19 cellular contexts compared by ENCODE assay signal in genomic region chr1:12202577-12202976, GRCh38. TPM values are rescaled to one million over a fixed set of nuclear protein-coding genes. Genes with fewer than 3 reads are reported as not detected.
DNase-seq lines count a peak whose midpoint lies in the region; ATAC-seq and TF ChIP-seq lines count a peak whose summit lies in the region.
"Had no signal": no experiment of that assay in that cellular context is flagged by ENCODE, and none has a peak within 500 bp of the region (broad histone marks: within the 10 kb centered on the region; RNA-seq: fewer than 3 reads in every experiment).

No MANE protein-coding gene starts in this region.

- H3K27me3 Mint-ChIP-seq in CD4-positive, CD25-positive, alpha-beta regulatory T cell, result no peaks in the 10 kb centered on the region
- H3K27me3 Mint-ChIP-seq in CD8-positive, alpha-beta T cell (ENCODE audit: low read depth), result no peaks in the 10 kb centered on the region
- no peaks in the 10 kb centered on the region for H3K27me3 Mint-ChIP-seq in activated naive CD8-positive, alpha-beta T cell
- no peaks in the 10 kb centered on the region for H3K27me3 Mint-ChIP-seq in natural killer cell treated with Interleukin-12 subunit alpha and Interleukin-12 subunit beta and Interleukin-15 and Interleukin-18, amount 100 ng/mL, for 72 hours

- H3K9me3 ChIP-seq in CD4-positive, CD25-positive, alpha-beta regulatory T cell (ENCODE audit: control insufficient read depth in 2 of 2, low read length in 2 of 2), result no peaks in the 10 kb centered on the region
- no peaks in the 10 kb centered on the region for H3K9me3 ChIP-seq in CD8-positive, alpha-beta T cell (ENCODE audit: low read length)
- H3K9me3 ChIP-seq: esophagus squamous epithelium, stomach had no signal

- peak overlapping the region; percentile 39 to 83 (median 58) for H3K4me3 Mint-ChIP-seq in CD4-positive, CD25-positive, alpha-beta regulatory T cell
- H3K4me3 Mint-ChIP-seq in CD8-positive, alpha-beta T cell, result no peak overlapping the region
- no peak overlapping the region for H3K4me3 Mint-ChIP-seq in activated naive CD8-positive, alpha-beta T cell
- H3K4me3 Mint-ChIP-seq in natural killer cell treated with Interleukin-12 subunit alpha and Interleukin-12 subunit beta and Interleukin-15 and Interleukin-18, amount 100 ng/mL, for 72 hours, result peak overlapping the region; percentile 54
- H3K4me3 Mint-ChIP-seq: T-helper 2 cell treated with Interferon-gamma antibody and Interleukin-4, amounts not matched to agents 5 μg/mL and 100 μg/mL, for 36 hours had no signal

- H3K27ac Mint-ChIP-seq in CD4-positive, CD25-positive, alpha-beta regulatory T cell, result peak overlapping the region; percentile 91 to 94 (median 92)
- H3K27ac Mint-ChIP-seq in CD8-positive, alpha-beta T cell, result peak overlapping the region; percentile 78
- peak overlapping the region; percentile 85 for H3K27ac Mint-ChIP-seq in activated naive CD8-positive, alpha-beta T cell
- peak overlapping the region; percentile 74 to 81 for H3K27ac Mint-ChIP-seq in natural killer cell treated with Interleukin-12 subunit alpha and Interleukin-12 subunit beta and Interleukin-15 and Interleukin-18, amount 100 ng/mL, for 72 hours
- H3K27ac Mint-ChIP-seq: T-helper 2 cell treated with Interferon-gamma antibody and Interleukin-4, amounts not matched to agents 5 μg/mL and 100 μg/mL, for 36 hours had no signal

- intact Hi-C loops in CD8-positive, alpha-beta T cell (cut with DNase I, micrococcal nuclease), result no loop called here

- H3K4me1 ChIP-seq in CD4-positive, CD25-positive, alpha-beta regulatory T cell (ENCODE audit: control insufficient read depth, insufficient read depth, low read length, poor library complexity, severe bottlenecking), result peaks cover 61% of the 10 kb centered on the region
- peaks cover 37% of the 10 kb centered on the region for H3K4me1 ChIP-seq in CD8-positive, alpha-beta T cell (ENCODE audit: insufficient read depth, low read length)
- H3K4me1 ChIP-seq: stomach had no signal

- peak overlapping the region; percentile 75 for H3K27ac ChIP-seq in CD4-positive, CD25-positive, alpha-beta regulatory T cell (ENCODE audit: insufficient read depth, low read length, poor library complexity, severe bottlenecking)
- no peak overlapping the region for H3K27ac ChIP-seq in CD8-positive, alpha-beta T cell (ENCODE audit: low read depth, low read length)
- H3K27ac ChIP-seq: esophagus squamous epithelium, stomach had no signal

- no peaks in the 10 kb centered on the region for H3K9me3 Mint-ChIP-seq in CD4-positive, CD25-positive, alpha-beta regulatory T cell
- no peaks in the 10 kb centered on the region for H3K9me3 Mint-ChIP-seq in CD8-positive, alpha-beta T cell
- H3K9me3 Mint-ChIP-seq in activated naive CD8-positive, alpha-beta T cell (ENCODE audit: low read depth), result no peaks in the 10 kb centered on the region
- H3K9me3 Mint-ChIP-seq in natural killer cell treated with Interleukin-12 subunit alpha and Interleukin-12 subunit beta and Interleukin-15 and Interleukin-18, amount 100 ng/mL, for 72 hours, result no peaks in the 10 kb centered on the region
- H3K9me3 Mint-ChIP-seq: T-helper 2 cell treated with Interferon-gamma antibody and Interleukin-4, amounts not matched to agents 5 μg/mL and 100 μg/mL, for 36 hours had no signal

- CTCF ChIA-PET in CD8-positive, alpha-beta T cell (lab: Charles Lee), result interaction anchor here (29.3 kb wide), 1 partner anchor 80 kb away, joined by 674 read pairs; no protein-coding TSS in a partner anchor

- H3K4me3 ChIP-seq in CD4-positive, CD25-positive, alpha-beta regulatory T cell (ENCODE audit: low read depth, low read length), result no peak overlapping the region
- no peak overlapping the region for H3K4me3 ChIP-seq in CD8-positive, alpha-beta T cell (ENCODE audit: low read depth, low read length)
- H3K4me3 ChIP-seq: esophagus squamous epithelium, lung, stomach had no signal

- TF ChIP-seq CTCF in CD8-positive, alpha-beta T cell (IDR thresholded peaks at IDR 0.05), result no peak

- peaks cover 28% of the 10 kb centered on the region for H3K36me3 Mint-ChIP-seq in CD4-positive, CD25-positive, alpha-beta regulatory T cell
- peaks cover 37% of the 10 kb centered on the region for H3K36me3 Mint-ChIP-seq in CD8-positive, alpha-beta T cell
- peaks cover 8% of the 10 kb centered on the region for H3K36me3 Mint-ChIP-seq in activated naive CD8-positive, alpha-beta T cell
- peaks cover 6% of the 10 kb centered on the region for H3K36me3 Mint-ChIP-seq in natural killer cell treated with Interleukin-12 subunit alpha and Interleukin-12 subunit beta and Interleukin-15 and Interleukin-18, amount 100 ng/mL, for 72 hours

- H3K36me3 ChIP-seq in CD4-positive, CD25-positive, alpha-beta regulatory T cell (ENCODE audit: control insufficient read depth, insufficient read depth, low read length), result peaks cover 78% of the 10 kb centered on the region
- H3K36me3 ChIP-seq in CD8-positive, alpha-beta T cell (ENCODE audit: insufficient read depth, low read length), result peaks cover 3% of the 10 kb centered on the region

- peak in 1 of 3 donors; percentile 16 for DNase-seq in CD4-positive, CD25-positive, alpha-beta regulatory T cell
- DNase-seq in CD8-positive, alpha-beta T cell, result no peak
- no peak for DNase-seq in natural killer cell treated with Interleukin-12 subunit alpha and Interleukin-12 subunit beta and Interleukin-15 and Interleukin-18, amount 100 ng/mL, for 72 hours (ENCODE audit: low spot score)
- DNase-seq in NCI-H524 treated with DMSO at 0.1 percent for 48 hours (lab: John Stamatoyannopoulos, UW) (no peak), mucosa of gallbladder (ENCODE audit: low spot score) (no peak)
- DNase-seq: activated gamma-delta T cell treated with Interleukin-2 at 50 U/mL for 16 hours; effector memory CD4-positive, alpha-beta T cell; esophagus squamous epithelium; KG1; NCI-H2029 treated with DMSO at 0.1 percent for 48 hours; NCI-H345; NK-92 treated with Interleukin-12 subunit alpha and Interleukin-12 subunit beta, amount 100 ng/mL, for 24 hours; stimulated activated CD4-positive, alpha-beta T cell treated with anti-CD3 and anti-CD28 coated beads, Interleukin-1b, Interleukin-23, amount 100 ng/mL, for 48 hours; stomach; trophoblast cell had no signal

- POLR2A ChIA-PET in CD8-positive, alpha-beta T cell (lab: Charles Lee), result interaction anchor here (1.6 kb wide), 1 partner anchor 25 kb away, joined by 5 read pairs; no protein-coding TSS in a partner anchor

- no peak for ATAC-seq in CD4-positive, CD25-positive, alpha-beta regulatory T cell (ENCODE audit: low read depth in 2 of 2)
- no peak for ATAC-seq in CD8-positive, alpha-beta T cell
- ATAC-seq in natural killer cell treated with Interleukin-12 subunit alpha and Interleukin-12 subunit beta and Interleukin-15 and Interleukin-18, amount 100 ng/mL, for 72 hours, result no peak
- no peak for ATAC-seq in GM19023 (IDR thresholded peaks at IDR 0.05; ENCODE audit: unreplicated experiment)

- H3K4me1 Mint-ChIP-seq in CD4-positive, CD25-positive, alpha-beta regulatory T cell, result peaks cover 19 to 80% (median 37%) of the 10 kb centered on the region in 4 donors
- H3K4me1 Mint-ChIP-seq in CD8-positive, alpha-beta T cell (ENCODE audit: low read depth), result peaks cover 40% of the 10 kb centered on the region
- peaks cover 47% of the 10 kb centered on the region for H3K4me1 Mint-ChIP-seq in activated naive CD8-positive, alpha-beta T cell (ENCODE audit: low read depth)
- peaks cover 40 to 47% of the 10 kb centered on the region in 2 donors for H3K4me1 Mint-ChIP-seq in natural killer cell treated with Interleukin-12 subunit alpha and Interleukin-12 subunit beta and Interleukin-15 and Interleukin-18, amount 100 ng/mL, for 72 hours (ENCODE audit: low read depth in 2 of 2)

- no peaks in the 10 kb centered on the region for H3K27me3 ChIP-seq in CD4-positive, CD25-positive, alpha-beta regulatory T cell (ENCODE audit: control insufficient read depth, insufficient read depth, low read length)
- H3K27me3 ChIP-seq in CD8-positive, alpha-beta T cell (ENCODE audit: insufficient read depth, low read length), result no peaks in the 10 kb centered on the region
- H3K27me3 ChIP-seq: stomach had no signal

RNA-seq across cellular contexts. Expression of gene VPS13D, which starts 27.3 kb away (rescaled TPM):
- 96.0 TPM for total RNA-seq in CD4-positive, CD25-positive, alpha-beta regulatory T cell
- polyA plus RNA-seq in CD4-positive, CD25-positive, alpha-beta regulatory T cell, result 10 to 100 TPM in 2 of 4 donors, 1 to 10 TPM in 2; 8.1 to 11.6 (median 9.9) TPM
- total RNA-seq in CD8-positive, alpha-beta T cell, result 10 to 100 TPM; 55.8 to 58.7 TPM
- total RNA-seq in natural killer cell treated with Interleukin-12 subunit alpha and Interleukin-12 subunit beta and Interleukin-15 and Interleukin-18, amount 100 ng/mL, for 72 hours, result 10 to 100 TPM; 41.8 to 71.7 TPM
- total RNA-seq in mucosa of gallbladder, result 69.0 TPM

RNA-seq across cellular contexts. Expression of gene TNFRSF1B, which starts 35.8 kb away (rescaled TPM):
- total RNA-seq in CD4-positive, CD25-positive, alpha-beta regulatory T cell, result 252 TPM
- polyA plus RNA-seq in CD4-positive, CD25-positive, alpha-beta regulatory T cell, result 100 to 1,000 TPM; 347 to 450 (median 421) TPM
- 100 to 1,000 TPM in 1 of 2 experiments, 10 to 100 TPM in 1; 82.6 to 100 TPM for total RNA-seq in CD8-positive, alpha-beta T cell
- total RNA-seq in natural killer cell treated with Interleukin-12 subunit alpha and Interleukin-12 subunit beta and Interleukin-15 and Interleukin-18, amount 100 ng/mL, for 72 hours, result 100 to 1,000 TPM; 452 to 479 TPM
- total RNA-seq in mucosa of gallbladder, result 50.4 TPM

Comparison
In these comparisons a context has a peak if more than half of its experiments do, and no peak if none do; other contexts are left out.
1. H3K4me3 Mint-ChIP-seq: peak in CD4-positive, CD25-positive, alpha-beta regulatory T cell (4 of 4) and natural killer cell treated with Interleukin-12 subunit alpha and Interleukin-12 subunit beta and Interleukin-15 and Interleukin-18, amount 100 ng/mL, for 72 hours (single experiment); none in CD8-positive, alpha-beta T cell (single experiment) and activated naive CD8-positive, alpha-beta T cell (single experiment).
2. Peak in every context shown above with its lines, with median percentiles within 50 percentile points of each other: H3K27ac Mint-ChIP-seq.